Comparison of ENCODE assay signal across 1 cellular context in the genomic region with DNA sequence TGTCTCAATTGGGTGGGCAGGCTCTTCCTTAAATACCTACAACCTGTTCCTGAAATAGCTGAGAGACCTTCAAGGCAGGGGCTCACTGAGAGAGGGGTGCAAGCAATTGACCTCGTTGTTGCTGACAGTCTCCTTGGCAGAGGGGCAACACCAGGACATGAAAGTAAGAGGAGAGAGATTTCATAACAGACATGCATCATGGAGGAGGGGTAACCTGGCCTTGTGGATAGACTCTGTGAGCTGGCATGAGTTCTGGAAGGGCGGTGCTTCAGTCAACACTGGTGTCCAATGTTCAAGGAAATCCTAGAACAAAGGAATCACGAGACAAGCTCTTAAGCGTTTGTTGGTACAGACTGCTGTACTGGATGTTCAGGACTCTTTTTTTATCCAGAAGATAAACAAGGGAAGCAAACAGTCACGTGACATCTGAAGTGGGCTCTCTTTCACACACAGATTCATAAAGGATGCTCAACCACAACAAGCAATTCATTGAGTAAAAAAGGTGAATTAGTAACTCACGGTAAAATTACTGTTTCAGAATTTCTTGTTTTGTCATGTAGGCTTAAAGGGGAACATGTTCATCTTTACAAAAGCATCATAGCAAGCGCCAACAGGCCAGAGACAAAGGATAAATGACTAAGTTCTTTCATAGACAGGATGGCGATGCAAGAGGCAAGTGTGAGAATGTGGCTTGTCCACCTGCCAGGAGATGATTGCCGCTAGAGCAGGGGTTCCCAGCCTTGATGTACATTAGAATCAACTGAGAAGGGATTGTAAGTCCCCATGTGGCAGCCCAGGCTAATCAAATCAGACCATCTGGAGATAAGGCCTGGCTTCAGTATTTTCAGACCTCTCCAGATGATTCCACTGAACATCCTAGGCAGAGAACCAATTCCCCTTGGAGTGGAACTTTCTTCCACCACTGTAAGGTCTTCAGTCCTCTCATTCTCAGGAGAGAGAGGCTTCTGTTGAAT.
TF ChIP-seq lines count a peak whose summit lies in the region.

No MANE protein-coding gene starts in this region.

TF ChIP-seq in HepG2, 621 proteins besides CTCF, POLR2A, EP300 and RAD21 (continued from another document and continues in another):
- TF ChIP-seq, protein P1, sequence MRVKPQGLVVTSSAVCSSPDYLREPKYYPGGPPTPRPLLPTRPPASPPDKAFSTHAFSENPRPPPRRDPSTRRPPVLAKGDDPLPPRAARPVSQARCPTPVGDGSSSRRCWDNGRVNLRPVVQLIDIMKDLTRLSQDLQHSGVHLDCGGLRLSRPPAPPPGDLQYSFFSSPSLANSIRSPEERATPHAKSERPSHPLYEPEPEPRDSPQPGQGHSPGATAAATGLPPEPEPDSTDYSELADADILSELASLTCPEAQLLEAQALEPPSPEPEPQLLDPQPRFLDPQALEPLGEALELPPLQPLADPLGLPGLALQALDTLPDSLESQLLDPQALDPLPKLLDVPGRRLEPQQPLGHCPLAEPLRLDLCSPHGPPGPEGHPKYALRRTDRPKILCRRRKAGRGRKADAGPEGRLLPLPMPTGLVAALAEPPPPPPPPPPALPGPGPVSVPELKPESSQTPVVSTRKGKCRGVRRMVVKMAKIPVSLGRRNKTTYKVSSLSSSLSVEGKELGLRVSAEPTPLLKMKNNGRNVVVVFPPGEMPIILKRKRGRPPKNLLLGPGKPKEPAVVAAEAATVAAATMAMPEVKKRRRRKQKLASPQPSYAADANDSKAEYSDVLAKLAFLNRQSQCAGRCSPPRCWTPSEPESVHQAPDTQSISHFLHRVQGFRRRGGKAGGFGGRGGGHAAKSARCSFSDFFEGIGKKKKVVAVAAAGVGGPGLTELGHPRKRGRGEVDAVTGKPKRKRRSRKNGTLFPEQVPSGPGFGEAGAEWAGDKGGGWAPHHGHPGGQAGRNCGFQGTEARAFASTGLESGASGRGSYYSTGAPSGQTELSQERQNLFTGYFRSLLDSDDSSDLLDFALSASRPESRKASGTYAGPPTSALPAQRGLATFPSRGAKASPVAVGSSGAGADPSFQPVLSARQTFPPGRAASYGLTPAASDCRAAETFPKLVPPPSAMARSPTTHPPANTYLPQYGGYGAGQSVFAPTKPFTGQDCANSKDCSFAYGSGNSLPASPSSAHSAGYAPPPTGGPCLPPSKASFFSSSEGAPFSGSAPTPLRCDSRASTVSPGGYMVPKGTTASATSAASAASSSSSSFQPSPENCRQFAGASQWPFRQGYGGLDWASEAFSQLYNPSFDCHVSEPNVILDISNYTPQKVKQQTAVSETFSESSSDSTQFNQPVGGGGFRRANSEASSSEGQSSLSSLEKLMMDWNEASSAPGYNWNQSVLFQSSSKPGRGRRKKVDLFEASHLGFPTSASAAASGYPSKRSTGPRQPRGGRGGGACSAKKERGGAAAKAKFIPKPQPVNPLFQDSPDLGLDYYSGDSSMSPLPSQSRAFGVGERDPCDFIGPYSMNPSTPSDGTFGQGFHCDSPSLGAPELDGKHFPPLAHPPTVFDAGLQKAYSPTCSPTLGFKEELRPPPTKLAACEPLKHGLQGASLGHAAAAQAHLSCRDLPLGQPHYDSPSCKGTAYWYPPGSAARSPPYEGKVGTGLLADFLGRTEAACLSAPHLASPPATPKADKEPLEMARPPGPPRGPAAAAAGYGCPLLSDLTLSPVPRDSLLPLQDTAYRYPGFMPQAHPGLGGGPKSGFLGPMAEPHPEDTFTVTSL (CRISPR knock-in tag; IDR thresholded peaks at IDR 0.05; ENCODE audit: borderline replicate concordance): peak; percentile 73; the same call in 1 of the 2 replicates
- no peak for TF ChIP-seq FOXM1 (CRISPR knock-in tag; IDR thresholded peaks at IDR 0.05)
- no peak for TF ChIP-seq KLF12 (CRISPR knock-in tag; IDR thresholded peaks at IDR 0.05; ENCODE audit: borderline replicate concordance)
- peak; percentile 82 for TF ChIP-seq ETV5 (CRISPR knock-in tag; IDR thresholded peaks at IDR 0.05; ENCODE audit: borderline replicate concordance)
- TF ChIP-seq, protein P2, sequence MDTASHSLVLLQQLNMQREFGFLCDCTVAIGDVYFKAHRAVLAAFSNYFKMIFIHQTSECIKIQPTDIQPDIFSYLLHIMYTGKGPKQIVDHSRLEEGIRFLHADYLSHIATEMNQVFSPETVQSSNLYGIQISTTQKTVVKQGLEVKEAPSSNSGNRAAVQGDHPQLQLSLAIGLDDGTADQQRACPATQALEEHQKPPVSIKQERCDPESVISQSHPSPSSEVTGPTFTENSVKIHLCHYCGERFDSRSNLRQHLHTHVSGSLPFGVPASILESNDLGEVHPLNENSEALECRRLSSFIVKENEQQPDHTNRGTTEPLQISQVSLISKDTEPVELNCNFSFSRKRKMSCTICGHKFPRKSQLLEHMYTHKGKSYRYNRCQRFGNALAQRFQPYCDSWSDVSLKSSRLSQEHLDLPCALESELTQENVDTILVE (CRISPR knock-in tag; IDR thresholded peaks at IDR 0.05): peak; percentile 78; the same call in 1 of the 2 replicates
- TF ChIP-seq, protein P3, sequence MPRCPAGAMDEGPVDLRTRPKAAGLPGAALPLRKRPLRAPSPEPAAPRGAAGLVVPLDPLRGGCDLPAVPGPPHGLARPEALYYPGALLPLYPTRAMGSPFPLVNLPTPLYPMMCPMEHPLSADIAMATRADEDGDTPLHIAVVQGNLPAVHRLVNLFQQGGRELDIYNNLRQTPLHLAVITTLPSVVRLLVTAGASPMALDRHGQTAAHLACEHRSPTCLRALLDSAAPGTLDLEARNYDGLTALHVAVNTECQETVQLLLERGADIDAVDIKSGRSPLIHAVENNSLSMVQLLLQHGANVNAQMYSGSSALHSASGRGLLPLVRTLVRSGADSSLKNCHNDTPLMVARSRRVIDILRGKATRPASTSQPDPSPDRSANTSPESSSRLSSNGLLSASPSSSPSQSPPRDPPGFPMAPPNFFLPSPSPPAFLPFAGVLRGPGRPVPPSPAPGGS (CRISPR knock-in tag; IDR thresholded peaks at IDR 0.05): 0 out of 2 replicates have a peak, but pooled peaks have one; percentile 50
- TF ChIP-seq ZNF124 (CRISPR knock-in tag; IDR thresholded peaks at IDR 0.05): 0 out of 2 replicates have a peak, but pooled peaks have one; percentile 19
- TF ChIP-seq, protein P4, sequence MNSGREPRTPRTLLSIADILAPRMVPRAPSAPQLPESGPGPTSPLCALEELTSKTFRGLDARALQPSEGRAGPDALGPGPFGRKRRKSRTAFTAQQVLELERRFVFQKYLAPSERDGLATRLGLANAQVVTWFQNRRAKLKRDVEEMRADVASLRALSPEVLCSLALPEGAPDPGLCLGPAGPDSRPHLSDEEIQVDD (CRISPR knock-in tag; IDR thresholded peaks at IDR 0.05; ENCODE audit: borderline replicate concordance): no peak
- no peak for TF ChIP-seq ZFAT (CRISPR knock-in tag; conservative IDR thresholded peaks at IDR 0.05)
- TF ChIP-seq ZNF552 (CRISPR knock-in tag; IDR thresholded peaks at IDR 0.05; ENCODE audit: borderline replicate concordance): 0 out of 2 replicates have a peak, but pooled peaks have one; percentile 50
- TF ChIP-seq JDP2 (CRISPR knock-in tag; IDR thresholded peaks at IDR 0.05; ENCODE audit: borderline replicate concordance): no peak
- TF ChIP-seq MIER2 (CRISPR knock-in tag; IDR thresholded peaks at IDR 0.05): peak; percentile 71; the same call in 1 of the 2 replicates
- TF ChIP-seq, protein P5, sequence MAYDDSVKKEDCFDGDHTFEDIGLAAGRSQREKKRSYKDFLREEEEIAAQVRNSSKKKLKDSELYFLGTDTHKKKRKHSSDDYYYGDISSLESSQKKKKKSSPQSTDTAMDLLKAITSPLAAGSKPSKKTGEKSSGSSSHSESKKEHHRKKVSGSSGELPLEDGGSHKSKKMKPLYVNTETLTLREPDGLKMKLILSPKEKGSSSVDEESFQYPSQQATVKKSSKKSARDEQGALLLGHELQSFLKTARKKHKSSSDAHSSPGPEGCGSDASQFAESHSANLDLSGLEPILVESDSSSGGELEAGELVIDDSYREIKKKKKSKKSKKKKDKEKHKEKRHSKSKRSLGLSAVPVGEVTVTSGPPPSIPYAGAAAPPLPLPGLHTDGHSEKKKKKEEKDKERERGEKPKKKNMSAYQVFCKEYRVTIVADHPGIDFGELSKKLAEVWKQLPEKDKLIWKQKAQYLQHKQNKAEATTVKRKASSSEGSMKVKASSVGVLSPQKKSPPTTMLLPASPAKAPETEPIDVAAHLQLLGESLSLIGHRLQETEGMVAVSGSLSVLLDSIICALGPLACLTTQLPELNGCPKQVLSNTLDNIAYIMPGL (CRISPR knock-in tag; IDR thresholded peaks at IDR 0.05; ENCODE audit: borderline replicate concordance in 1 of 2, low read depth in 1 of 2): peak in 1 of 2 experiments; percentile 60; a peak in 2 of 4 replicates
- no peak for TF ChIP-seq PAWR (CRISPR knock-in tag; IDR thresholded peaks at IDR 0.05; ENCODE audit: borderline replicate concordance)
- TF ChIP-seq, protein P6, sequence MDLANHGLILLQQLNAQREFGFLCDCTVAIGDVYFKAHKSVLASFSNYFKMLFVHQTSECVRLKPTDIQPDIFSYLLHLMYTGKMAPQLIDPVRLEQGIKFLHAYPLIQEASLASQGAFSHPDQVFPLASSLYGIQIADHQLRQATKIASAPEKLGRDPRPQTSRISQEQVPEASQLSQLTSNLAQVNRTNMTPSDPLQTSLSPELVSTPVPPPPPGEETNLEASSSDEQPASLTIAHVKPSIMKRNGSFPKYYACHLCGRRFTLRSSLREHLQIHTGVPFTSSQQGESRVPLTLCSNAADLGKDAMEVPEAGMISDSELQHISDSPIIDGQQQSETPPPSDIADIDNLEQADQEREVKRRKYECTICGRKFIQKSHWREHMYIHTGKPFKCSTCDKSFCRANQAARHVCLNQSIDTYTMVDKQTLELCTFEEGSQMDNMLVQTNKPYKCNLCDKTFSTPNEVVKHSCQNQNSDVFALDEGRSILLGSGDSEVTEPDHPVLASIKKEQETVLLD (CRISPR knock-in tag; IDR thresholded peaks at IDR 0.05; ENCODE audit: low read depth): no peak; the same call in 1 of the 2 replicates
- peak; percentile 92 for TF ChIP-seq TBX3 (IDR thresholded peaks at IDR 0.05; ENCODE audit: borderline replicate concordance)
- peak; percentile 71 for TF ChIP-seq LCORL (IDR thresholded peaks at IDR 0.05)
- TF ChIP-seq LCORL (CRISPR knock-in tag; IDR thresholded peaks at IDR 0.05): peak; percentile 78
- TF ChIP-seq ZNF441 (CRISPR knock-in tag; IDR thresholded peaks at IDR 0.05; ENCODE audit: borderline replicate concordance): no peak
- no peak for TF ChIP-seq ZNF841 (CRISPR knock-in tag; IDR thresholded peaks at IDR 0.05; ENCODE audit: borderline replicate concordance)
- no peak for TF ChIP-seq ZNF496 (CRISPR knock-in tag; IDR thresholded peaks at IDR 0.05; ENCODE audit: insufficient replicate concordance)
- TF ChIP-seq, protein P7, sequence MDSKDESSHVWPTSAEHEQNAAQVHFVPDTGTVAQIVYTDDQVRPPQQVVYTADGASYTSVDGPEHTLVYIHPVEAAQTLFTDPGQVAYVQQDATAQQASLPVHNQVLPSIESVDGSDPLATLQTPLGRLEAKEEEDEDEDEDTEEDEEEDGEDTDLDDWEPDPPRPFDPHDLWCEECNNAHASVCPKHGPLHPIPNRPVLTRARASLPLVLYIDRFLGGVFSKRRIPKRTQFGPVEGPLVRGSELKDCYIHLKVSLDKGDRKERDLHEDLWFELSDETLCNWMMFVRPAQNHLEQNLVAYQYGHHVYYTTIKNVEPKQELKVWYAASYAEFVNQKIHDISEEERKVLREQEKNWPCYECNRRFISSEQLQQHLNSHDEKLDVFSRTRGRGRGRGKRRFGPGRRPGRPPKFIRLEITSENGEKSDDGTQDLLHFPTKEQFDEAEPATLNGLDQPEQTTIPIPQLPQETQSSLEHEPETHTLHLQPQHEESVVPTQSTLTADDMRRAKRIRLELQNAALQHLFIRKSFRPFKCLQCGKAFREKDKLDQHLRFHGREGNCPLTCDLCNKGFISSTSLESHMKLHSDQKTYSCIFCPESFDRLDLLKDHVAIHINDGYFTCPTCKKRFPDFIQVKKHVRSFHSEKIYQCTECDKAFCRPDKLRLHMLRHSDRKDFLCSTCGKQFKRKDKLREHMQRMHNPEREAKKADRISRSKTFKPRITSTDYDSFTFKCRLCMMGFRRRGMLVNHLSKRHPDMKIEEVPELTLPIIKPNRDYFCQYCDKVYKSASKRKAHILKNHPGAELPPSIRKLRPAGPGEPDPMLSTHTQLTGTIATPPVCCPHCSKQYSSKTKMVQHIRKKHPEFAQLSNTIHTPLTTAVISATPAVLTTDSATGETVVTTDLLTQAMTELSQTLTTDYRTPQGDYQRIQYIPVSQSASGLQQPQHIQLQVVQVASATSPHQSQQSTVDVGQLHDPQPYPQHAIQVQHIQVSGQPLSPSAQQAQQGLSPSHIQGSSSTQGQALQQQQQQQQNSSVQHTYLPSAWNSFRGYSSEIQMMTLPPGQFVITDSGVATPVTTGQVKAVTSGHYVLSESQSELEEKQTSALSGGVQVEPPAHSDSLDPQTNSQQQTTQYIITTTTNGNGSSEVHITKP (CRISPR knock-in tag; IDR thresholded peaks at IDR 0.05; ENCODE audit: low read depth): peak; percentile 11; the same call in 1 of the 2 replicates
- TF ChIP-seq ZNF253 (CRISPR knock-in tag; IDR thresholded peaks at IDR 0.05; ENCODE audit: borderline replicate concordance): no peak
- TF ChIP-seq MIER3 (CRISPR knock-in tag; IDR thresholded peaks at IDR 0.05; ENCODE audit: borderline replicate concordance): peak; percentile 87; the same call in 1 of the 2 replicates
- no peak for TF ChIP-seq ZNF296 (CRISPR knock-in tag; conservative IDR thresholded peaks at IDR 0.05)
- TF ChIP-seq, protein P8, sequence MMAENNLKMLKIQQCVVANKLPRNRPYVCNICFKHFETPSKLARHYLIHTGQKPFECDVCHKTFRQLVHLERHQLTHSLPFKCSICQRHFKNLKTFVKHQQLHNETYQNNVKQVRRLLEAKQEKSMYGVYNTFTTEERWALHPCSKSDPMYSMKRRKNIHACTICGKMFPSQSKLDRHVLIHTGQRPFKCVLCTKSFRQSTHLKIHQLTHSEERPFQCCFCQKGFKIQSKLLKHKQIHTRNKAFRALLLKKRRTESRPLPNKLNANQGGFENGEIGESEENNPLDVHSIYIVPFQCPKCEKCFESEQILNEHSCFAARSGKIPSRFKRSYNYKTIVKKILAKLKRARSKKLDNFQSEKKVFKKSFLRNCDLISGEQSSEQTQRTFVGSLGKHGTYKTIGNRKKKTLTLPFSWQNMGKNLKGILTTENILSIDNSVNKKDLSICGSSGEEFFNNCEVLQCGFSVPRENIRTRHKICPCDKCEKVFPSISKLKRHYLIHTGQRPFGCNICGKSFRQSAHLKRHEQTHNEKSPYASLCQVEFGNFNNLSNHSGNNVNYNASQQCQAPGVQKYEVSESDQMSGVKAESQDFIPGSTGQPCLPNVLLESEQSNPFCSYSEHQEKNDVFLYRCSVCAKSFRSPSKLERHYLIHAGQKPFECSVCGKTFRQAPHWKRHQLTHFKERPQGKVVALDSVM (CRISPR knock-in tag; IDR thresholded peaks at IDR 0.05): peak; percentile 27; the same call in 1 of the 2 replicates
- no peak for TF ChIP-seq ZNF562 (CRISPR knock-in tag; IDR thresholded peaks at IDR 0.05; ENCODE audit: borderline replicate concordance)
- TF ChIP-seq ZFP36L2 (CRISPR knock-in tag; IDR thresholded peaks at IDR 0.05): no peak
- no peak for TF ChIP-seq ZNF24 (IDR thresholded peaks at IDR 0.05)
- TF ChIP-seq, protein P9, sequence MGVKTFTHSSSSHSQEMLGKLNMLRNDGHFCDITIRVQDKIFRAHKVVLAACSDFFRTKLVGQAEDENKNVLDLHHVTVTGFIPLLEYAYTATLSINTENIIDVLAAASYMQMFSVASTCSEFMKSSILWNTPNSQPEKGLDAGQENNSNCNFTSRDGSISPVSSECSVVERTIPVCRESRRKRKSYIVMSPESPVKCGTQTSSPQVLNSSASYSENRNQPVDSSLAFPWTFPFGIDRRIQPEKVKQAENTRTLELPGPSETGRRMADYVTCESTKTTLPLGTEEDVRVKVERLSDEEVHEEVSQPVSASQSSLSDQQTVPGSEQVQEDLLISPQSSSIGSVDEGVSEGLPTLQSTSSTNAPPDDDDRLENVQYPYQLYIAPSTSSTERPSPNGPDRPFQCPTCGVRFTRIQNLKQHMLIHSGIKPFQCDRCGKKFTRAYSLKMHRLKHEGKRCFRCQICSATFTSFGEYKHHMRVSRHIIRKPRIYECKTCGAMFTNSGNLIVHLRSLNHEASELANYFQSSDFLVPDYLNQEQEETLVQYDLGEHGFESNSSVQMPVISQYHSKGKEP (CRISPR knock-in tag; IDR thresholded peaks at IDR 0.05): no peak
- no peak for TF ChIP-seq ZSCAN30 (CRISPR knock-in tag; IDR thresholded peaks at IDR 0.05)
- TF ChIP-seq SETDB1 (CRISPR knock-in tag; IDR thresholded peaks at IDR 0.05; ENCODE audit: borderline replicate concordance): no peak
